8 cellular contexts compared by ENCODE assay signal in the genomic region with DNA sequence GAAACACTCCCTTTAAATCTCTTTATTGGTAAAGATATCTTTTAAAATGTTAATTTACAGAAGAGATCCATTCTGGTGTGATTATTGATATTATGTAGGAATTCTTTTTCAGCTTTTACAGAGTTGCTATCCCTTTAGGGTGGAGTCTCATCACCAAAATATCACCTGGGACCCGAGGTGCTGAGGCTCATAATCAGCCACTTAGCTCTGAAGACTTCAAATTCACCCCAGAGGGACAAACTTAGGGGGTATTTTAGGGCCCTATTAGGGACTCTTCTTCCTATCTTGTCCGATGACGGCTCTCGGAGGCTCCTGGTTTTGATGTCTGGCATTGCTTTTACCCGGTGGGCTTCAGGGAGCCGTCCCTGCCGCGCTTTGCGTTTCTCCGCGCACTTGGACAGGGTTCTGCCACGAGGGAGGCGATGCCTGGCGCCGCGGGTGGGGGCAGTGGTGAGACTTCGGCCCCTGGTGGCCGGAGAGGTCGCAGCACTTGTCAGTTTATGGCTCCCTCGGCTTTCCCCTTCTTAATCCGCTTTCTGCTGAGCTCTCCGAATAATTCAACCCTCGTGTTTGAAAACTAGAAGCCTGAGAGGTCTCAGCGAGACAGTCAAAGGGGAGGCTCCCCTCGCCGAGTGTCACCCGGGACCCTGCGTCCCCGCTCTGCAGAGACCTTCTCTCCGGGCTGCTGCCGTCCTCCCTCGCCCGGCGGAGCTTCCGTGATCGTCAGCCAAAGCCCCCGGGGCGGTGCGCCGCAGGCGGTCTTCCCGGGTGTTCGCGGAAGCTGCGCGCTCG. TPM values are rescaled to one million over a fixed set of nuclear protein-coding genes. Genes with fewer than 3 reads are reported as not detected.
DNase-seq lines count a peak whose midpoint lies in the region; ATAC-seq lines count a peak whose summit lies in the region.

No MANE protein-coding gene starts in this region.

- no peaks in the 10 kb centered on the region for H3K27me3 ChIP-seq in aorta (ENCODE audit: control insufficient read depth in 1 of 2, insufficient read depth in 2 of 2, low read length in 1 of 2)

- peak overlapping the region; percentile 84 to 85 for H3K4me3 ChIP-seq in aorta (ENCODE audit: low read length in 2 of 2)

- WGBS in aorta, 2 donors = 1 to 2% methylated on average over 42 to 47 of the region's 47 CpGs

- peak; percentile 99 for ATAC-seq in GM21381 (IDR thresholded peaks at IDR 0.05; ENCODE audit: unreplicated experiment)
- peak; percentile 91 for ATAC-seq in aorta (ENCODE audit: low FRiP score)

- no peaks in the 10 kb centered on the region for H3K9me3 ChIP-seq in aorta (ENCODE audit: control insufficient read depth, low read length)

- H3K27ac ChIP-seq in aorta (ENCODE audit: low read depth in 1 of 2, low read length in 2 of 2) = peak overlapping the region in 1 of 2 donors; percentile 78

- no peaks in the 10 kb centered on the region for H3K36me3 ChIP-seq in aorta (ENCODE audit: control insufficient read depth in 1 of 2, insufficient read depth in 2 of 2, low read length in 1 of 2)

- H3K4me1 ChIP-seq in aorta (ENCODE audit: control insufficient read depth in 1 of 2, insufficient read depth in 2 of 2, low read length in 2 of 2) = peaks cover 2 to 6% of the 10 kb centered on the region in 2 donors

- DNase-seq in DMS53 (lab: John Stamatoyannopoulos, UW) (peak; percentile 92), HT1080 (ENCODE audit: low read depth) (peak; percentile 79), T-helper 1 cell (peak; percentile 12 to 79 (median 52)), amygdala (lab: John Stamatoyannopoulos, UW) (peak in 43 of 56 donors; percentile 3 to 68 (median 36)), hepatic stellate cell (ENCODE audit: low spot score) (peak; percentile 84), renal cortical epithelial cell (ENCODE audit: low read depth) (peak; percentile 57), aorta (peak; percentile 81 to 92)

- intact Hi-C loops in aorta (cut with DNase I) = loop anchor here (2.0 to 5.0 kb wide), 2 partner anchors 45 to 61 kb away; no protein-coding TSS in a partner anchor

RNA-seq across cellular contexts. Expression of a gene that starts 27.8 kb away (rescaled TPM):
- total RNA-seq in HT1080 (2014; rRNA removed; shearing (Covaris generic)) = 0.27 and 0.40 TPM in 2 replicates
- 0.19 and 0.66 TPM in 2 replicates for polyA plus RNA-seq in HT1080 (2015; cell fraction: cytosol; rRNA removed)
- 0.57 and 1.2 TPM in 2 replicates for polyA plus RNA-seq in HT1080 (2015; cell fraction: nucleus; rRNA removed)
- total RNA-seq in renal cortical epithelial cell = 0.10 TPM in 1 of 2 replicates, not detected in the other
- total RNA-seq in aorta = 10 to 100 TPM in 1 of 2 donors, 1 to 10 TPM in 1; 9.9 to 11.2 TPM
- polyA plus RNA-seq in aorta = 1 to 10 TPM; 2.9 to 6.0 TPM

Comparison
In these comparisons a context has a peak if more than half of its experiments do, and no peak if none do; other contexts are left out.
1. DNase-seq: peak in every context shown above with its lines; median percentile 92 in DMS53; 86 in aorta; 84 in hepatic stellate cell; 79 in HT1080; 57 in renal cortical epithelial cell; 52 in T-helper 1 cell; 36 in amygdala.